ENCODE assay signal across 17 cellular contexts in genomic region chr10:26738354-26738753, GRCh38. TPM values are rescaled to one million over a fixed set of nuclear protein-coding genes. Genes with fewer than 3 reads are reported as not detected.
DNase-seq lines count a peak whose midpoint lies in the region; ATAC-seq, FAIRE-seq and TF ChIP-seq lines count a peak whose summit lies in the region.
"Had no signal": no experiment of that assay in that cellular context is flagged by ENCODE, and none has a peak within 500 bp of the region (broad histone marks: within the 10 kb centered on the region; RNA-seq: fewer than 3 reads in every experiment).

No MANE protein-coding gene starts in this region.

- H2AK5ac ChIP-seq in mesenchymal stem cell (ENCODE audit: low read length, severe bottlenecking) = no peak overlapping the region

- H3K9ac ChIP-seq in mesenchymal stem cell (ENCODE audit: low read length) = peak overlapping the region; percentile 71
- H3K9ac ChIP-seq: neural progenitor cell had no signal

- H3K14ac ChIP-seq in mesenchymal stem cell (ENCODE audit: low read length in 2 of 2) = no peak overlapping the region

- peaks cover 2% of the 10 kb centered on the region for H3K4me1 ChIP-seq in mesenchymal stem cell (ENCODE audit: control insufficient read depth, insufficient read depth, low read depth, low read length)

- H2BK120ac ChIP-seq in mesenchymal stem cell (ENCODE audit: low read depth, low read length) = no peak overlapping the region

- H3K79me1 ChIP-seq in mesenchymal stem cell (replicated peaks; ENCODE audit: low read length, poor library complexity, severe bottlenecking) = peaks cover 7% of the 10 kb centered on the region

- FAIRE-seq in bronchial epithelial cell (lab: Jason Lieb, UNC) = no peak
- FAIRE-seq: frontal cortex, small intestine had no signal

- H3K4me3 ChIP-seq in GM12865 (ENCODE audit: low read depth, low read length) = peak overlapping the region; percentile 4
- H3K4me3 ChIP-seq in bronchial epithelial cell (ENCODE audit: low read depth, low read length) = no peak overlapping the region
- no peak overlapping the region for H3K4me3 ChIP-seq in mesenchymal stem cell (ENCODE audit: insufficient read depth in 1 of 2, low read depth in 1 of 2, low read length in 2 of 2)
- H3K4me3 ChIP-seq: coronary artery, neural progenitor cell had no signal

- 63% methylated on average over 1 of the region's 2 CpGs for WGBS in mesenchymal stem cell

- H2BK5ac ChIP-seq in mesenchymal stem cell (ENCODE audit: low read depth, low read length, poor library complexity, severe bottlenecking) = no peak overlapping the region

- no peaks in the 10 kb centered on the region for H3K27me3 ChIP-seq in bronchial epithelial cell (ENCODE audit: control insufficient read depth, insufficient read depth, low read length)
- H3K27me3 ChIP-seq in mesenchymal stem cell (ENCODE audit: control insufficient read depth in 1 of 2, insufficient read depth in 1 of 2, low read length in 2 of 2) = no peaks in the 10 kb centered on the region
- H3K27me3 ChIP-seq: neural progenitor cell had no signal

- no peak overlapping the region for H3K4ac ChIP-seq in mesenchymal stem cell (ENCODE audit: low read depth in 1 of 2, low read length in 2 of 2)

- no peaks in the 10 kb centered on the region for H3K9me3 ChIP-seq in mesenchymal stem cell (ENCODE audit: control insufficient read depth, low read length)

- no peak overlapping the region for H4K8ac ChIP-seq in mesenchymal stem cell (ENCODE audit: low read length)

- no peak overlapping the region for H2BK12ac ChIP-seq in mesenchymal stem cell (ENCODE audit: low read length in 2 of 2)

- no peak overlapping the region for H3K4me2 ChIP-seq in mesenchymal stem cell (ENCODE audit: low read length, poor library complexity, severe bottlenecking)
- H3K4me2 ChIP-seq: neural progenitor cell had no signal

- DNase-seq in GM12865 (ENCODE audit: low read depth) (peak; percentile 30), NCI-H146 (lab: John Stamatoyannopoulos, UW) (peak; percentile 22), bronchial epithelial cell (ENCODE audit: low read depth) (peak; percentile 95), mesenchymal stem cell (no peak), occipital lobe (lab: John Stamatoyannopoulos, UW) (no peak)
- no peak for DNase-seq in activated CD8-positive, alpha-beta memory T cell treated with anti-CD3 and anti-CD28 coated beads for 24 hours
- DNase-seq: activated gamma-delta T cell treated with Interleukin-2 at 50 U/mL for 16 hours, DMS 273 treated with DMSO at 0.1 percent for 48 hours, islet precursor cell, NCI-H510A, small intestine, WERI-Rb-1 had no signal

- TF ChIP-seq CTCF in GM12865 (IDR thresholded peaks at IDR 0.05; ENCODE audit: insufficient read depth, low read depth, low read length, missing control alignments) (no peak), bronchial epithelial cell (IDR thresholded peaks at IDR 0.05; ENCODE audit: insufficient read depth, low read length, severe bottlenecking) (no peak)

- H3K27ac ChIP-seq in mesenchymal stem cell (ENCODE audit: low read length, poor library complexity, severe bottlenecking) = no peak overlapping the region
- H3K27ac ChIP-seq: coronary artery, neural progenitor cell, WERI-Rb-1 had no signal

- no peak overlapping the region for H2AFZ ChIP-seq in mesenchymal stem cell (ENCODE audit: low read depth, low read length)
- H2AFZ ChIP-seq: neural progenitor cell had no signal

- no peak overlapping the region for H2BK15ac ChIP-seq in mesenchymal stem cell (ENCODE audit: low read depth, poor library complexity, severe bottlenecking)

- H3K18ac ChIP-seq in mesenchymal stem cell (ENCODE audit: low read depth in 1 of 2, low read length in 2 of 2) = no peak overlapping the region

- ATAC-seq in HG02798 (IDR thresholded peaks at IDR 0.05; ENCODE audit: poor library complexity, unreplicated experiment) (no peak), SK-N-SH treated with all-trans-retinoic acid at 6 μM for 48 hours (no peak)

- no peak overlapping the region for H3K23ac ChIP-seq in mesenchymal stem cell (ENCODE audit: low read length in 2 of 2)

- H3K36me3 ChIP-seq in bronchial epithelial cell (ENCODE audit: control insufficient read depth, insufficient read depth, low read length) (peaks cover 4% of the 10 kb centered on the region), mesenchymal stem cell (ENCODE audit: control insufficient read depth in 1 of 2, insufficient read depth in 2 of 2, low read depth in 1 of 2, low read length in 2 of 2) (peaks cover 22 to 59% of the 10 kb centered on the region in 2 experiments)
- H3K36me3 ChIP-seq: neural progenitor cell had no signal

- no peak overlapping the region for H4K91ac ChIP-seq in mesenchymal stem cell (ENCODE audit: low read length)

TF ChIP-seq in SK-N-SH treated with all-trans-retinoic acid at 6 μM for 48 hours, 23 proteins besides CTCF, POLR2A, EP300 and RAD21:
- TF ChIP-seq ZNF70 (CRISPR knock-in tag; IDR thresholded peaks at IDR 0.05) = no peak
- no peak for TF ChIP-seq ARNTL (CRISPR knock-in tag; IDR thresholded peaks at IDR 0.05; ENCODE audit: borderline replicate concordance, low read depth)
- TF ChIP-seq POU6F1 (CRISPR knock-in tag; IDR thresholded peaks at IDR 0.05; ENCODE audit: borderline replicate concordance, low read depth) = no peak
- TF ChIP-seq PPARA (CRISPR knock-in tag; IDR thresholded peaks at IDR 0.05; ENCODE audit: borderline replicate concordance) = no peak
- no peak for TF ChIP-seq SNAI2 (CRISPR knock-in tag; IDR thresholded peaks at IDR 0.05)
- no peak for TF ChIP-seq GLIS3 (CRISPR knock-in tag; IDR thresholded peaks at IDR 0.05)
- no peak for TF ChIP-seq CREB5 (CRISPR knock-in tag; IDR thresholded peaks at IDR 0.05; ENCODE audit: low read depth)
TF ChIP-seq in SK-N-SH treated with all-trans-retinoic acid at 6 μM for 48 hours: peak in this region for 0.

RNA-seq across cellular contexts. Expression of gene PDSS1, which starts 40.9 kb away (rescaled TPM):
- total RNA-seq in bronchial epithelial cell (6.1 and 6.3 TPM in 2 replicates), occipital lobe (22.3 TPM)
- 3.6 TPM for polyA plus RNA-seq in mesenchymal stem cell (2013, experiment 1 of 2)
- polyA plus RNA-seq in mesenchymal stem cell (2013, experiment 2 of 2) = 4.1 TPM

Comparison
In these comparisons a context has a peak if more than half of its experiments do, and no peak if none do; other contexts are left out.
1. DNase-seq: peak in GM12865 (single experiment), NCI-H146 (single experiment) and bronchial epithelial cell (single experiment); none in mesenchymal stem cell (single experiment), occipital lobe (single experiment) and activated CD8-positive, alpha-beta memory T cell treated with anti-CD3 and anti-CD28 coated beads for 24 hours (single experiment).